In genomic region chr9:15144567-15145174, GRCh38 we compare ENCODE assay signal across 14 cellular contexts.
DNase-seq lines count a peak whose midpoint lies in the region; ATAC-seq and TF ChIP-seq lines count a peak whose summit lies in the region.
"Had no signal": no experiment of that assay in that cellular context is flagged by ENCODE, and none has a peak within 500 bp of the region (broad histone marks: within the 10 kb centered on the region; RNA-seq: fewer than 3 reads in every experiment).

No MANE protein-coding gene starts in this region.

- 38% methylated on average over 6 of the region's 6 CpGs for WGBS in prostate gland

- H3K36me3 Mint-ChIP-seq in activated T-cell treated with anti-CD3 and anti-CD28 coated beads, Interleukin-2, amount 50 U/mL, for 72 hours (ENCODE audit: insufficient read depth in 2 of 2) = no peaks in the 10 kb centered on the region
- H3K36me3 Mint-ChIP-seq: activated CD8-positive, alpha-beta memory T cell treated with anti-CD3 and anti-CD28 coated beads, Interleukin-2, amount 10 ng/mL, durations not matched to agents 7 days and 5 days; CD14-positive monocyte; naive thymus-derived CD8-positive, alpha-beta T cell had no signal

- H3K27me3 ChIP-seq in prostate gland (replicated peaks; ENCODE audit: insufficient read depth) = no peaks in the 10 kb centered on the region
- H3K27me3 ChIP-seq: sigmoid colon had no signal

- no peaks in the 10 kb centered on the region for H3K4me1 ChIP-seq in prostate gland (replicated peaks)

- intact Hi-C loops in prostate gland (cut with DNase I) = no loop called here

- peaks cover 9% of the 10 kb centered on the region for H3K27me3 Mint-ChIP-seq in activated T-cell treated with anti-CD3 and anti-CD28 coated beads, Interleukin-2, amount 50 U/mL, for 72 hours (ENCODE audit: low read depth)
- H3K27me3 Mint-ChIP-seq: activated naive CD8-positive, alpha-beta T cell treated with anti-CD3 and anti-CD28 coated beads, Interleukin-2, amount 50 U/mL, for 24 hours had no signal

- TF ChIP-seq CTCF in RWPE1 (conservative IDR thresholded peaks at IDR 0.05; ENCODE audit: low read depth) (no peak), prostate gland (IDR thresholded peaks at IDR 0.05) (no peak)

- H3K27ac Mint-ChIP-seq in activated T-cell treated with anti-CD3 and anti-CD28 coated beads, Interleukin-2, amount 50 U/mL, for 72 hours = no peak overlapping the region
- H3K27ac Mint-ChIP-seq: activated CD8-positive, alpha-beta memory T cell treated with anti-CD3 and anti-CD28 coated beads, Interleukin-2, amount 10 ng/mL, durations not matched to agents 7 days and 5 days; activated naive CD8-positive, alpha-beta T cell treated with anti-CD3 and anti-CD28 coated beads, Interleukin-2, amount 50 U/mL, for 24 hours; naive thymus-derived CD8-positive, alpha-beta T cell had no signal

- POLR2A ChIA-PET in RWPE1 (lab: Yijun Ruan, JAX; ENCODE audit: low non-redundant PET) = no interaction called here

- no peak overlapping the region for H3K27ac ChIP-seq in RWPE1
- no peak overlapping the region for H3K27ac ChIP-seq in prostate gland
- H3K27ac ChIP-seq: sigmoid colon had no signal

- TF ChIP-seq POLR2A in prostate gland (IDR thresholded peaks at IDR 0.05) = no peak

- ATAC-seq in activated T-cell treated with anti-CD3 and anti-CD28 coated beads, Interleukin-2, amount 50 U/mL, for 72 hours (replicated peaks in 1 of 2) = no peak
- ATAC-seq: activated CD8-positive, alpha-beta memory T cell treated with anti-CD3 and anti-CD28 coated beads, Interleukin-2, amount 10 ng/mL, durations not matched to agents 7 days and 5 days; activated naive CD8-positive, alpha-beta T cell treated with anti-CD3 and anti-CD28 coated beads, Interleukin-2, amount 50 U/mL, for 24 hours; HepG2; naive thymus-derived CD8-positive, alpha-beta T cell had no signal

- H3K9me3 Mint-ChIP-seq in activated T-cell treated with anti-CD3 and anti-CD28 coated beads, Interleukin-2, amount 50 U/mL, for 72 hours = no peaks in the 10 kb centered on the region
- H3K9me3 Mint-ChIP-seq: activated naive CD8-positive, alpha-beta T cell treated with anti-CD3 and anti-CD28 coated beads, Interleukin-2, amount 50 U/mL, for 24 hours; CD14-positive monocyte; naive thymus-derived CD8-positive, alpha-beta T cell had no signal

- DNase-seq in ELR (ENCODE audit: low read depth) = peak; percentile 17
- DNase-seq in NCI-H128 (lab: John Stamatoyannopoulos, UW; ENCODE audit: unreplicated experiment) = peak; percentile 36
- peak; percentile 69 for DNase-seq in RWPE1 (ENCODE audit: low spot score)
- DNase-seq in myocyte (ENCODE audit: low read depth) = peak; percentile 64
- DNase-seq in T1000 (lab: John Stamatoyannopoulos, UW) = no peak
- no peak for DNase-seq in AG08396 (ENCODE audit: low spot score)
- no peak for DNase-seq in prostate gland (ENCODE audit: low spot score)
- no peak for DNase-seq in activated T-cell treated with anti-CD3 and anti-CD28 coated beads, Interleukin-2, amount 50 U/mL, for 72 hours
- DNase-seq: activated CD8-positive, alpha-beta memory T cell treated with anti-CD3 and anti-CD28 coated beads, Interleukin-2, amount 10 ng/mL, durations not matched to agents 7 days and 5 days; activated naive CD8-positive, alpha-beta T cell treated with anti-CD3 and anti-CD28 coated beads, Interleukin-2, amount 50 U/mL, for 24 hours; naive thymus-derived CD8-positive, alpha-beta T cell; sigmoid colon had no signal

- no peaks in the 10 kb centered on the region for H3K4me1 Mint-ChIP-seq in activated T-cell treated with anti-CD3 and anti-CD28 coated beads, Interleukin-2, amount 50 U/mL, for 72 hours (ENCODE audit: low read depth)
- H3K4me1 Mint-ChIP-seq: activated naive CD8-positive, alpha-beta T cell treated with anti-CD3 and anti-CD28 coated beads, Interleukin-2, amount 50 U/mL, for 24 hours; CD14-positive monocyte had no signal

- H3K4me3 Mint-ChIP-seq in activated T-cell treated with anti-CD3 and anti-CD28 coated beads, Interleukin-2, amount 50 U/mL, for 72 hours = no peak overlapping the region
- H3K4me3 Mint-ChIP-seq: activated CD8-positive, alpha-beta memory T cell treated with anti-CD3 and anti-CD28 coated beads, Interleukin-2, amount 10 ng/mL, durations not matched to agents 7 days and 5 days; activated naive CD8-positive, alpha-beta T cell treated with anti-CD3 and anti-CD28 coated beads, Interleukin-2, amount 50 U/mL, for 24 hours; CD14-positive monocyte; naive thymus-derived CD8-positive, alpha-beta T cell had no signal

- CTCF ChIA-PET in RWPE1 (lab: Yijun Ruan, JAX) = interaction anchor here (0.5 to 0.7 kb wide), 2 partner anchors 154 to 447 kb away, joined by 3 to 5 read pairs; no protein-coding TSS in a partner anchor

- no peak overlapping the region for H3K4me3 ChIP-seq in prostate gland
- H3K4me3 ChIP-seq: sigmoid colon had no signal

- H3K9me3 ChIP-seq in prostate gland = no peaks in the 10 kb centered on the region
- H3K9me3 ChIP-seq: sigmoid colon had no signal

- H3K36me3 ChIP-seq in prostate gland = no peaks in the 10 kb centered on the region
- H3K36me3 ChIP-seq: sigmoid colon had no signal

Comparison
In these comparisons a context has a peak if more than half of its experiments do, and no peak if none do; other contexts are left out.
1. DNase-seq: peak in ELR (single experiment), NCI-H128 (single experiment), RWPE1 (single experiment) and myocyte (single experiment); none in T1000 (single experiment), AG08396 (single experiment), prostate gland (single experiment) and activated T-cell treated with anti-CD3 and anti-CD28 coated beads, Interleukin-2, amount 50 U/mL, for 72 hours (0 of 2).